ENCODE assay signal across 9 cellular contexts in the genomic region with DNA sequence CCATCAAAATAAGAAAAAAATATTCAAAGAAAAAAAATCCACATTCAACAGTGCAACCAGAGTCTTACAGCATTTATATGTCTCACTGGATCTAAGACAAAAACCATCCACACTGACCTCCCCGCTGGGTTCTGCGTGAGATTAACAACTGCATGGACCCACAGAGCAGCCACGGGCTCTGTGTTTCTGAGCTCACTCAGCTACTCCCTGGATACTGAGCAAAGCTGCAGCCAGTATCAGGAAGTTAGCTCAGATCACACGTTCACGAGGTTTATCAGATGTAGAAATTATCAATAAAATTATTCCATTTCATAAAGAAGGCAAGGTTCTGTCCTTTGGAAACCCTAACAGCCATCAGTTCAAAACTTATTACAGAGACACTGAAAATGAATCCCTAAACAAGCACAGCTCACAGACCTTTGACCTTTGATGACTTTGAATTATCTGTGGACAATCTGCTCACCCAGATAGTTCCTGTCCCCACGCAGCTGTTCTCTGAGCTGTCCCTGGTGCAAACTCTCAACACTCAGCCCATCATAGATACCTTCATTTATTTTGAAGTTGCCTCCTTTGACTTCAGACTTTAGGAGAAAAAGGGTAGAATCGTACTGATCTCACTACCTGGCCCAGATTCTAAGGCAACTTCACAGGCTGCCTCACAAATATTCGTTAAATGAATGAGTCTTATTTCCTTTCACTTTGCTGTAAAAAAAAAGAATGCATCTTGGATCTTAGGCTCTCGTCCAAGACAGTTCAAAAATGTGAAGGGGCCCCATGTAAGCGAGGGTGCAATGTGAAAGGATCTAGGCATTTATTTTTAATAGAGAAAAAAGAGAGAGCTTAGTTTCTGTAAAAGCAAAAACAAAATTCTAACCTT.
A peak's percentile ranks its signal among the peaks of the same experiment; 100 is the strongest.
DNase-seq lines count a peak whose midpoint lies in the region; ATAC-seq and TF ChIP-seq lines count a peak whose summit lies in the region.
"Had no signal": no experiment of that assay in that cellular context is flagged by ENCODE, and none has a peak within 500 bp of the region (broad histone marks: within the 10 kb centered on the region; RNA-seq: fewer than 3 reads in every experiment).

No MANE protein-coding gene starts in this region.

- no peaks in the 10 kb centered on the region; a peak in 1 of 22 replicates for H4K20me1 ChIP-seq in BLaER1 treated with 17β-estradiol and CSF1 and Interleukin-3, amounts not matched to agents 10 nM and 100 nM
- no peaks in the 10 kb centered on the region for H4K20me1 ChIP-seq in neural progenitor cell (ENCODE audit: low read depth)

- peaks cover 18 to 40% (median 35%) of the 10 kb centered on the region in 10 experiments for H3K4me1 ChIP-seq in BLaER1 treated with 17β-estradiol and CSF1 and Interleukin-3, amounts not matched to agents 10 nM and 100 nM
- peaks cover 8% of the 10 kb centered on the region for H3K4me1 ChIP-seq in neural progenitor cell

- ATAC-seq in effector memory CD8-positive, alpha-beta T cell (replicated peaks): peak; percentile 61
- no peak for ATAC-seq in HG03565 (IDR thresholded peaks at IDR 0.05; ENCODE audit: unreplicated experiment)

- no peaks in the 10 kb centered on the region for H3K27me3 ChIP-seq in BLaER1 treated with 17β-estradiol and CSF1 and Interleukin-3, amounts not matched to agents 10 nM and 100 nM
- H3K27me3 ChIP-seq in neural progenitor cell: no peaks in the 10 kb centered on the region

- H2AFZ ChIP-seq in neural progenitor cell (replicated peaks): no peak overlapping the region

- peaks cover 3% of the 10 kb centered on the region for H3K36me3 Mint-ChIP-seq in effector memory CD8-positive, alpha-beta T cell (ENCODE audit: insufficient read depth)
- H3K36me3 Mint-ChIP-seq in neural progenitor cell: peaks cover 16% of the 10 kb centered on the region

- peaks cover 10 to 29% (median 22%) of the 10 kb centered on the region in 11 experiments; a peak in 19 of 22 replicates for H3K9me3 ChIP-seq in BLaER1 treated with 17β-estradiol and CSF1 and Interleukin-3, amounts not matched to agents 10 nM and 100 nM (replicated peaks in 1 of 11)
- no peaks in the 10 kb centered on the region for H3K9me3 ChIP-seq in neural progenitor cell (ENCODE audit: low read depth)

- peaks cover 20 to 36% of the 10 kb centered on the region in 2 donors for H3K4me1 Mint-ChIP-seq in effector memory CD8-positive, alpha-beta T cell (ENCODE audit: low read depth in 2 of 2)
- peaks cover 25% of the 10 kb centered on the region for H3K4me1 Mint-ChIP-seq in neural progenitor cell

- no peaks in the 10 kb centered on the region for H3K27me3 Mint-ChIP-seq in effector memory CD8-positive, alpha-beta T cell
- H3K27me3 Mint-ChIP-seq in neural progenitor cell (ENCODE audit: insufficient read depth, low read depth): peaks cover 5% of the 10 kb centered on the region

- H3K27ac ChIP-seq in BLaER1 treated with 17β-estradiol and CSF1 and Interleukin-3, amounts not matched to agents 10 nM and 100 nM: peak overlapping the region in 8 of 11 experiments; percentile 4 to 44 (median 24); a peak in 11 of 22 replicates
- H3K27ac ChIP-seq in neural progenitor cell: no peak overlapping the region

- no peaks in the 10 kb centered on the region for H3K9me3 Mint-ChIP-seq in effector memory CD8-positive, alpha-beta T cell
- H3K9me3 Mint-ChIP-seq in neural progenitor cell: peaks cover 24% of the 10 kb centered on the region

- no peak for TF ChIP-seq CTCF in neural progenitor cell (IDR thresholded peaks at IDR 0.05)

- peak overlapping the region in 7 of 11 experiments; percentile 15 to 44 (median 23); a peak in 7 of 22 replicates for H3K9ac ChIP-seq in BLaER1 treated with 17β-estradiol and CSF1 and Interleukin-3, amounts not matched to agents 10 nM and 100 nM
- no peak overlapping the region for H3K9ac ChIP-seq in neural progenitor cell

- peaks cover 0 to 11% (median 0%) of the 10 kb centered on the region in 11 experiments; a peak in 5 of 22 replicates for H3K36me3 ChIP-seq in BLaER1 treated with 17β-estradiol and CSF1 and Interleukin-3, amounts not matched to agents 10 nM and 100 nM
- H3K36me3 ChIP-seq in neural progenitor cell: no peaks in the 10 kb centered on the region

- peak overlapping the region; percentile 56 to 61 for H3K4me3 Mint-ChIP-seq in effector memory CD8-positive, alpha-beta T cell
- no peak overlapping the region for H3K4me3 Mint-ChIP-seq in neural progenitor cell

- DNase-seq in LHCN-M2 (ENCODE audit: low read depth) (peak; percentile 18), neural progenitor cell (ENCODE audit: low spot score) (no peak), anterior cingulate cortex (lab: John Stamatoyannopoulos, UW) (no peak), activated gamma-delta T cell (lab: John Stamatoyannopoulos, UW) (no peak), NCI-H1092 treated with DMSO at 0.1 percent for 48 hours (lab: John Stamatoyannopoulos, UW) (no peak)
- DNase-seq in effector memory CD8-positive, alpha-beta T cell: no peak
- DNase-seq: GF-D8 had no signal

- peaks cover 5% of the 10 kb centered on the region for H3K79me2 ChIP-seq in neural progenitor cell (ENCODE audit: low read depth)

- peak overlapping the region; percentile 79 to 89 for H3K27ac Mint-ChIP-seq in effector memory CD8-positive, alpha-beta T cell
- H3K27ac Mint-ChIP-seq in neural progenitor cell: peak overlapping the region; percentile 88

- no peak overlapping the region for H3K4me3 ChIP-seq in BLaER1 treated with 17β-estradiol and CSF1 and Interleukin-3, amounts not matched to agents 10 nM and 100 nM
- no peak overlapping the region for H3K4me3 ChIP-seq in neural progenitor cell

- peak overlapping the region; percentile 33 to 79 (median 52) for H3K4me2 ChIP-seq in BLaER1 treated with 17β-estradiol and CSF1 and Interleukin-3, amounts not matched to agents 10 nM and 100 nM
- H3K4me2 ChIP-seq in neural progenitor cell: no peak overlapping the region

- H3F3A ChIP-seq in neural progenitor cell (ENCODE audit: low read depth): no peaks in the 10 kb centered on the region
